Comparison of ENCODE assay signal across 8 cellular contexts in genomic region chr1:156740307-156740678, GRCh38. TPM values are rescaled to one million over a fixed set of nuclear protein-coding genes. Genes with fewer than 3 reads are reported as not detected.
DNase-seq lines count a peak whose midpoint lies in the region; ATAC-seq and TF ChIP-seq lines count a peak whose summit lies in the region.

No MANE protein-coding gene starts in this region.

- H3K36me3 Mint-ChIP-seq in activated naive CD8-positive, alpha-beta T cell, result peaks cover 7% of the 10 kb centered on the region

- H3K9me3 ChIP-seq in left lung (no peaks in the 10 kb centered on the region), thyroid gland (no peaks in the 10 kb centered on the region)

- H3K27ac ChIP-seq in left lung (peak overlapping the region in 1 of 2 donors; percentile 89), thyroid gland (peak overlapping the region in 2 of 3 donors; percentile 21 to 38)

- H3K4me3 Mint-ChIP-seq in activated naive CD8-positive, alpha-beta T cell, result peak overlapping the region; percentile 95

- DNase-seq in A172 (ENCODE audit: low spot score), result peak; percentile 30
- peak; percentile 6 for DNase-seq in H4 (ENCODE audit: low spot score)
- no peak for DNase-seq in left lung
- DNase-seq in thyroid gland, result no peak
- DNase-seq in Kasumi-1 (lab: John Stamatoyannopoulos, UW), result no peak

- peaks cover 0 to 62% of the 10 kb centered on the region in 2 donors for H3K36me3 ChIP-seq in left lung
- peaks cover 18 to 20% of the 10 kb centered on the region in 2 donors for H3K36me3 ChIP-seq in thyroid gland

- ATAC-seq in left lung (no peak), HG03442 (IDR thresholded peaks at IDR 0.05; ENCODE audit: unreplicated experiment) (no peak), GM18873 (IDR thresholded peaks at IDR 0.05; ENCODE audit: low FRiP score, unreplicated experiment) (no peak)

- peaks cover 27% of the 10 kb centered on the region for H3K4me1 Mint-ChIP-seq in activated naive CD8-positive, alpha-beta T cell (ENCODE audit: low read depth)

- no peaks in the 10 kb centered on the region for H3K27me3 ChIP-seq in left lung
- no peaks in the 10 kb centered on the region for H3K27me3 ChIP-seq in thyroid gland

- no peak for TF ChIP-seq POLR2A in thyroid gland (IDR thresholded peaks at IDR 0.05)

- 24 to 25% methylated on average over 5 of the region's 5 CpGs for WGBS in thyroid gland, 2 donors

- intact Hi-C loops in left lung (cut with DNase I) (no loop called here), thyroid gland (cut with DNase I) (no loop called here)

- H3K9me3 Mint-ChIP-seq in activated naive CD8-positive, alpha-beta T cell (ENCODE audit: low read depth), result no peaks in the 10 kb centered on the region

- H3K4me3 ChIP-seq in left lung (peak overlapping the region; percentile 83 to 90), thyroid gland (replicated peaks in 1 of 3) (peak overlapping the region; percentile 34 to 98 (median 53))

- TF ChIP-seq CTCF in left lung (IDR thresholded peaks at IDR 0.05) (no peak), thyroid gland (IDR thresholded peaks at IDR 0.05) (no peak)

- peak overlapping the region; percentile 98 for H3K27ac Mint-ChIP-seq in activated naive CD8-positive, alpha-beta T cell

- no peaks in the 10 kb centered on the region for H3K27me3 Mint-ChIP-seq in activated naive CD8-positive, alpha-beta T cell

- peaks cover 5 to 48% of the 10 kb centered on the region in 2 donors for H3K4me1 ChIP-seq in left lung
- H3K4me1 ChIP-seq in thyroid gland, result peaks cover 12 to 14% of the 10 kb centered on the region in 2 donors

RNA-seq across cellular contexts. Expression of gene MRPL24, which starts 0.6 kb away (rescaled TPM):
- total RNA-seq in A172 (2014; rRNA removed; shearing (Covaris generic)), result 133 and 138 TPM in 2 replicates
- total RNA-seq in H4 (2014; rRNA removed; shearing (Covaris generic)), result 82.2 and 96.3 TPM in 2 replicates
- total RNA-seq in left lung (10 to 100 TPM; 42.8 to 62.2 TPM), thyroid gland (10 to 100 TPM; 22.9 to 55.6 (median 35.9) TPM)

RNA-seq across cellular contexts. Expression of gene HDGF, which starts 11.2 kb away (rescaled TPM):
- total RNA-seq in A172 (2014; rRNA removed; shearing (Covaris generic)), result 430 and 446 TPM in 2 replicates
- total RNA-seq in H4 (2014; rRNA removed; shearing (Covaris generic)), result 168 and 173 TPM in 2 replicates
- total RNA-seq in left lung (100 to 1,000 TPM; 139 to 207 TPM), thyroid gland (100 to 1,000 TPM; 147 to 162 (median 148) TPM)

RNA-seq across cellular contexts. Expression of gene ISG20L2, which starts 11.7 kb away (rescaled TPM):
- 18.9 and 25.6 TPM in 2 replicates for total RNA-seq in A172 (2014; rRNA removed; shearing (Covaris generic))
- 22.2 and 27.0 TPM in 2 replicates for total RNA-seq in H4 (2014; rRNA removed; shearing (Covaris generic))
- 10 to 100 TPM; 18.3 to 30.8 TPM for total RNA-seq in left lung
- 10 to 100 TPM; 13.6 to 34.9 (median 18.2) TPM for total RNA-seq in thyroid gland

RNA-seq across cellular contexts. Expression of gene METTL25B, which starts 12.0 kb away (rescaled TPM):
- total RNA-seq in A172 (2014; rRNA removed; shearing (Covaris generic)), result 4.9 and 5.7 TPM in 2 replicates
- 11.6 and 20.0 TPM in 2 replicates for total RNA-seq in H4 (2014; rRNA removed; shearing (Covaris generic))
- total RNA-seq in left lung, result 10 to 100 TPM; 30.6 to 35.3 TPM
- total RNA-seq in thyroid gland, result 10 to 100 TPM; 15.5 to 33.4 (median 25.3) TPM

RNA-seq across cellular contexts. Expression of gene PRCC, which starts 27.0 kb away (rescaled TPM):
- total RNA-seq in A172 (2014; rRNA removed; shearing (Covaris generic)), result 40.3 and 51.5 TPM in 2 replicates
- total RNA-seq in H4 (2014; rRNA removed; shearing (Covaris generic)), result 22.2 and 36.2 TPM in 2 replicates
- total RNA-seq in left lung (10 to 100 TPM; 40.7 to 56.2 TPM), thyroid gland (10 to 100 TPM; 34.8 to 57.9 (median 43.6) TPM)

Comparison
In these comparisons a context has a peak if more than half of its experiments do, and no peak if none do; other contexts are left out.
1. DNase-seq: peak in A172 (single experiment) and H4 (single experiment); none in left lung (0 of 2), thyroid gland (0 of 2) and Kasumi-1 (0 of 2).